8 cellular contexts compared by ENCODE assay signal in genomic region chr19:47729799-47730520, GRCh38. TPM values are rescaled to one million over a fixed set of nuclear protein-coding genes. Genes with fewer than 3 reads are reported as not detected.
DNase-seq lines count a peak whose midpoint lies in the region; ATAC-seq, FAIRE-seq and TF ChIP-seq lines count a peak whose summit lies in the region.

No MANE protein-coding gene starts in this region.

- H3K4me1 Mint-ChIP-seq in activated CD8-positive, alpha-beta memory T cell treated with anti-CD3 and anti-CD28 coated beads, Interleukin-2, amount 10 ng/mL, durations not matched to agents 7 days and 5 days: peaks cover 15% of the 10 kb centered on the region
- peaks cover 10% of the 10 kb centered on the region for H3K4me1 Mint-ChIP-seq in neural crest cell

- TF ChIP-seq RAD21 in A549 (conservative IDR thresholded peaks at IDR 0.05 in 1 of 2, IDR thresholded peaks at IDR 0.05 in 1 of 2): no peak; a peak in 1 of 5 replicates

- ATAC-seq in A549 (peak; percentile 79 to 84), GM18873 (IDR thresholded peaks at IDR 0.05; ENCODE audit: low FRiP score, unreplicated experiment) (no peak)
- peak; percentile 83 for ATAC-seq in activated CD8-positive, alpha-beta memory T cell treated with anti-CD3 and anti-CD28 coated beads, Interleukin-2, amount 10 ng/mL, durations not matched to agents 7 days and 5 days

- TF ChIP-seq CTCF in A549 (IDR thresholded peaks at IDR 0.05): no peak
- no peak for TF ChIP-seq CTCF in esophagus squamous epithelium (IDR thresholded peaks at IDR 0.05)
- no peak for TF ChIP-seq CTCF in neural crest cell (conservative IDR thresholded peaks at IDR 0.05)
- TF ChIP-seq CTCF in uterus (IDR thresholded peaks at IDR 0.05): no peak

- CTCF ChIA-PET in A549 (lab: Yijun Ruan, JAX): interaction anchor here (1.0 to 42.0 kb wide), 4 partner anchors 11 to 133 kb away, joined by 3 to 1389 read pairs (median 14); partner anchors contain the start of gene EHD2
- CTCF ChIA-PET in activated CD8-positive, alpha-beta memory T cell treated with anti-CD3 and anti-CD28 coated beads, Interleukin-2, amount 10 ng/mL, durations not matched to agents 7 days and 5 days (lab: Charles Lee): interaction anchor here (0.6 to 1.0 kb wide), 2 partner anchors 22 to 202 kb away, joined by 3 read pairs; no protein-coding TSS in a partner anchor

- H3K4me3 Mint-ChIP-seq in activated CD8-positive, alpha-beta memory T cell treated with anti-CD3 and anti-CD28 coated beads, Interleukin-2, amount 10 ng/mL, durations not matched to agents 7 days and 5 days: peak overlapping the region; percentile 39
- no peak overlapping the region for H3K4me3 Mint-ChIP-seq in neural crest cell

- 13% methylated on average over 26 of the region's 30 CpGs for WGBS in A549 (ENCODE audit: missing lambda C conversion rate)
- WGBS in esophagus squamous epithelium, 2 donors: 24 to 27% methylated on average over 18 of the region's 30 CpGs

- H3K27ac Mint-ChIP-seq in activated CD8-positive, alpha-beta memory T cell treated with anti-CD3 and anti-CD28 coated beads, Interleukin-2, amount 10 ng/mL, durations not matched to agents 7 days and 5 days: no peak overlapping the region
- H3K27ac Mint-ChIP-seq in neural crest cell (ENCODE audit: unreplicated experiment): no peak overlapping the region

- FAIRE-seq in A549 (lab: Jason Lieb, UNC): no peak

- peak; percentile 87 to 93 for DNase-seq in A549 (ENCODE audit: low read depth in 1 of 2, low spot score in 1 of 2)
- DNase-seq in KG1 (lab: John Stamatoyannopoulos, UW): peak; percentile 75
- DNase-seq in activated CD8-positive, alpha-beta memory T cell treated with anti-CD3 and anti-CD28 coated beads, Interleukin-2, amount 10 ng/mL, durations not matched to agents 7 days and 5 days: peak; percentile 63
- DNase-seq in esophagus squamous epithelium (lab: John Stamatoyannopoulos, UW): no peak
- peak; percentile 36 for DNase-seq in neural crest cell (ENCODE audit: low read depth, low spot score)
- peak; percentile 68 to 79 for DNase-seq in uterus
- DNase-seq in retina: no peak

- peaks cover 48% of the 10 kb centered on the region for H3K4me1 ChIP-seq in A549
- H3K4me1 ChIP-seq in esophagus squamous epithelium: peaks cover 25 to 60% (median 46%) of the 10 kb centered on the region in 3 donors
- H3K4me1 ChIP-seq in uterus: peaks cover 5 to 19% of the 10 kb centered on the region in 2 donors

- 0 out of 5 replicates have a peak, but pooled peaks of 1 of the 2 experiments have one; percentile 6 for TF ChIP-seq EP300 in A549 (IDR thresholded peaks at IDR 0.05)

- H3K27me3 Mint-ChIP-seq in activated CD8-positive, alpha-beta memory T cell treated with anti-CD3 and anti-CD28 coated beads, Interleukin-2, amount 10 ng/mL, durations not matched to agents 7 days and 5 days: peaks cover 30% of the 10 kb centered on the region
- H3K27me3 Mint-ChIP-seq in neural crest cell (ENCODE audit: low read depth): peaks cover 46% of the 10 kb centered on the region

- H3K27me3 ChIP-seq in esophagus squamous epithelium (no peaks in the 10 kb centered on the region), uterus (no peaks in the 10 kb centered on the region)

- intact Hi-C loops in esophagus squamous epithelium (cut with DNase I): no loop called here
- intact Hi-C loops in uterus (cut with DNase I; ENCODE audit: low total_unique reads): no loop called here

- no peaks in the 10 kb centered on the region for H3K9me3 ChIP-seq in A549
- H3K9me3 ChIP-seq in esophagus squamous epithelium: no peaks in the 10 kb centered on the region
- H3K9me3 ChIP-seq in uterus: no peaks in the 10 kb centered on the region

- H3K27ac ChIP-seq in A549: peak overlapping the region; percentile 83 to 94
- H3K27ac ChIP-seq in esophagus squamous epithelium: peak overlapping the region; percentile 75 to 93 (median 92)
- H3K27ac ChIP-seq in uterus: peak overlapping the region; percentile 88 to 94

- TF ChIP-seq POLR2A in A549 (IDR thresholded peaks at IDR 0.05; ENCODE audit: low read length) (0 out of 2 replicates have a peak, but pooled peaks have one; percentile 15), esophagus squamous epithelium (IDR thresholded peaks at IDR 0.05) (no peak), uterus (IDR thresholded peaks at IDR 0.05) (no peak)

- H3K4me3 ChIP-seq in A549 (peak overlapping the region; percentile 48), esophagus squamous epithelium (peak overlapping the region; percentile 10 to 55 (median 36)), uterus (peak overlapping the region; percentile 6 to 8)

- H3K4me2 ChIP-seq in A549: peak overlapping the region; percentile 98

- POLR2A ChIA-PET in A549 (lab: Yijun Ruan, JAX): interaction anchor here (0.5 to 2.0 kb wide), 6 partner anchors 11 to 130 kb away, joined by 3 to 14 read pairs (median 5); partner anchors contain the start of genes EHD2 and NOP53

- H3K9me3 Mint-ChIP-seq in activated CD8-positive, alpha-beta memory T cell treated with anti-CD3 and anti-CD28 coated beads, Interleukin-2, amount 10 ng/mL, durations not matched to agents 7 days and 5 days (ENCODE audit: low read depth): no peaks in the 10 kb centered on the region
- no peaks in the 10 kb centered on the region for H3K9me3 Mint-ChIP-seq in neural crest cell

- no peaks in the 10 kb centered on the region for H3K36me3 Mint-ChIP-seq in activated CD8-positive, alpha-beta memory T cell treated with anti-CD3 and anti-CD28 coated beads, Interleukin-2, amount 10 ng/mL, durations not matched to agents 7 days and 5 days
- no peaks in the 10 kb centered on the region for H3K36me3 Mint-ChIP-seq in neural crest cell (ENCODE audit: low read depth)

- H3K36me3 ChIP-seq in esophagus squamous epithelium: peaks cover 0 to 79% (median 7%) of the 10 kb centered on the region in 3 donors
- no peaks in the 10 kb centered on the region for H3K36me3 ChIP-seq in uterus

TF ChIP-seq in A549, 52 proteins besides CTCF, POLR2A, EP300 and RAD21 (continues in another document):
- peak; percentile 6 to 34; a peak in 2 of 5 replicates for TF ChIP-seq JUN (IDR thresholded peaks at IDR 0.05)
- TF ChIP-seq ZFP36 (IDR thresholded peaks at IDR 0.05; ENCODE audit: borderline replicate concordance, partially characterized antibody): peak; percentile 88
- TF ChIP-seq KDM1A (IDR thresholded peaks at IDR 0.05; ENCODE audit: low read depth): peak; percentile 82
- no peak for TF ChIP-seq BHLHE40 (IDR thresholded peaks at IDR 0.05; ENCODE audit: low read depth, low read length)
- TF ChIP-seq HMGXB4 (CRISPR knock-in tag; IDR thresholded peaks at IDR 0.05; ENCODE audit: borderline replicate concordance): no peak
- no peak for TF ChIP-seq FOSL2 (IDR thresholded peaks at IDR 0.05)
- no peak for TF ChIP-seq FOSL2 (CRISPR knock-in tag; IDR thresholded peaks at IDR 0.05)

RNA-seq across cellular contexts. Expression of gene NOP53, which starts 15.4 kb away (rescaled TPM):
- polyA plus RNA-seq in A549 (2011; rRNA removed): 169 and 182 TPM in 2 replicates
- polyA plus RNA-seq in A549 (2012; cell fraction: cytosol; rRNA removed): 198 and 215 TPM in 2 replicates
- polyA plus RNA-seq in A549 (2012; cell fraction: nucleus; rRNA removed): 223 and 230 TPM in 2 replicates
- 134 to 153 TPM (median 135 TPM) in 3 replicates for polyA plus RNA-seq in A549 (2017; fragmentation: RNase III; extraction: RNeasy Plus Mini Kit Qiagen cat#74134 plus additional on column Dnase treatment)
- 109 and 128 TPM in 2 replicates for polyA minus RNA-seq in A549 (2011; rRNA and poly(A)+ RNA removed)
- 100 to 1,000 TPM; 225 to 227 TPM for total RNA-seq in activated CD8-positive, alpha-beta memory T cell treated with anti-CD3 and anti-CD28 coated beads, Interleukin-2, amount 10 ng/mL, durations not matched to agents 7 days and 5 days
- total RNA-seq in esophagus squamous epithelium: 100 to 1,000 TPM; 118 to 522 (median 268) TPM
- total RNA-seq in neural crest cell: 285 and 304 TPM in 2 replicates
- total RNA-seq in uterus: 100 to 1,000 TPM; 116 to 555 (median 444) TPM

RNA-seq across cellular contexts. Expression of gene EHD2, which starts 16.7 kb away (rescaled TPM):
- 32.3 and 36.9 TPM in 2 replicates for polyA plus RNA-seq in A549 (2011; rRNA removed)
- 44.9 and 64.2 TPM in 2 replicates for polyA plus RNA-seq in A549 (2012; cell fraction: cytosol; rRNA removed)
- polyA plus RNA-seq in A549 (2012; cell fraction: nucleus; rRNA removed): 81.9 and 84.0 TPM in 2 replicates
- 93.8 to 112 TPM (median 105 TPM) in 3 replicates for polyA plus RNA-seq in A549 (2017; fragmentation: RNase III; extraction: RNeasy Plus Mini Kit Qiagen cat#74134 plus additional on column Dnase treatment)
- 31.1 and 39.1 TPM in 2 replicates for polyA minus RNA-seq in A549 (2011; rRNA and poly(A)+ RNA removed)
- under 1 TPM in 1 of 2 experiments, not detected in 1; 0.07 TPM for total RNA-seq in activated CD8-positive, alpha-beta memory T cell treated with anti-CD3 and anti-CD28 coated beads, Interleukin-2, amount 10 ng/mL, durations not matched to agents 7 days and 5 days
- 10 to 100 TPM; 34.8 to 50.7 (median 39.2) TPM for total RNA-seq in esophagus squamous epithelium
- total RNA-seq in neural crest cell: 0.30 and 0.47 TPM in 2 replicates
- 100 to 1,000 TPM in 1 of 4 donors, 10 to 100 TPM in 3; 72.0 to 198 (median 82.9) TPM for total RNA-seq in uterus

RNA-seq across cellular contexts. Expression of gene SELENOW, which starts 48.5 kb away (rescaled TPM):
- 114 and 157 TPM in 2 replicates for polyA plus RNA-seq in A549 (2011; rRNA removed)
- polyA plus RNA-seq in A549 (2012; cell fraction: cytosol; rRNA removed): 206 and 214 TPM in 2 replicates
- polyA plus RNA-seq in A549 (2012; cell fraction: nucleus; rRNA removed): 110 and 135 TPM in 2 replicates
- 145 to 155 TPM (median 152 TPM) in 3 replicates for polyA plus RNA-seq in A549 (2017; fragmentation: RNase III; extraction: RNeasy Plus Mini Kit Qiagen cat#74134 plus additional on column Dnase treatment)
- polyA minus RNA-seq in A549 (2011; rRNA and poly(A)+ RNA removed): 32.1 and 48.1 TPM in 2 replicates
- 100 to 1,000 TPM in 1 of 2 experiments, 10 to 100 TPM in 1; 94.2 to 133 TPM for total RNA-seq in activated CD8-positive, alpha-beta memory T cell treated with anti-CD3 and anti-CD28 coated beads, Interleukin-2, amount 10 ng/mL, durations not matched to agents 7 days and 5 days
- total RNA-seq in esophagus squamous epithelium: 100 to 1,000 TPM; 185 to 477 (median 324) TPM
- 175 and 179 TPM in 2 replicates for total RNA-seq in neural crest cell
- total RNA-seq in uterus: 1,000 to 10,000 TPM in 1 of 4 donors, 100 to 1,000 TPM in 3; 173 to 1,323 (median 512) TPM

Comparison
In these comparisons a context has a peak if more than half of its experiments do, and no peak if none do; other contexts are left out.
1. DNase-seq: peak in A549 (2 of 2), KG1 (single experiment), activated CD8-positive, alpha-beta memory T cell treated with anti-CD3 and anti-CD28 coated beads, Interleukin-2, amount 10 ng/mL, durations not matched to agents 7 days and 5 days (single experiment), neural crest cell (single experiment) and uterus (2 of 2); none in esophagus squamous epithelium (single experiment) and retina (single experiment).
2. RNA of gene EHD2, which starts 16.7 kb away (total RNA-seq): 72.0 to 198 TPM in uterus and 34.8 to 50.7 TPM in esophagus squamous epithelium; 0.30 to 0.47 TPM in neural crest cell and 0.07 TPM in activated CD8-positive, alpha-beta memory T cell treated with anti-CD3 and anti-CD28 coated beads, Interleukin-2, amount 10 ng/mL, durations not matched to agents 7 days and 5 days; every median in the first group is over 10 times any median in the second.
3. Peak in every context shown above with its lines, with median percentiles within 50 percentile points of each other: H3K27ac ChIP-seq and H3K4me3 ChIP-seq.